18 cellular contexts compared by ENCODE assay signal in genomic region chr11:75389276-75389605, GRCh38. TPM values are rescaled to one million over a fixed set of nuclear protein-coding genes. Genes with fewer than 3 reads are reported as not detected.
DNase-seq lines count a peak whose midpoint lies in the region; ATAC-seq, FAIRE-seq and TF ChIP-seq lines count a peak whose summit lies in the region.
"Had no signal": no experiment of that assay in that cellular context is flagged by ENCODE, and none has a peak within 500 bp of the region (broad histone marks: within the 10 kb centered on the region; RNA-seq: fewer than 3 reads in every experiment).

No MANE protein-coding gene starts in this region.

- H2AFZ ChIP-seq in OCI-LY3 (ENCODE audit: low read depth, low read length) = peak overlapping the region; percentile 80
- H2AFZ ChIP-seq in H1 (ENCODE audit: low read length) = peak overlapping the region; percentile 98
- peak overlapping the region; percentile 44 for H2AFZ ChIP-seq in osteoblast (ENCODE audit: low read length)
- H2AFZ ChIP-seq: PC-9 had no signal

- H3K27me3 ChIP-seq in OCI-LY3 (ENCODE audit: low read depth, low read length) = peaks cover 14% of the 10 kb centered on the region
- no peaks in the 10 kb centered on the region for H3K27me3 ChIP-seq in H1 (replicated peaks in 1 of 4; ENCODE audit: control insufficient read depth in 3 of 4, extremely low read depth in 1 of 4, insufficient read depth in 3 of 4, low read length in 3 of 4)
- H3K27me3 ChIP-seq in osteoblast (ENCODE audit: insufficient read depth, low read length) = no peaks in the 10 kb centered on the region
- H3K27me3 ChIP-seq in MG63 = no peaks in the 10 kb centered on the region
- H3K27me3 ChIP-seq: esophagus muscularis mucosa, testis had no signal

- TF ChIP-seq POLR2A in H1 (IDR thresholded peaks at IDR 0.05; ENCODE audit: control extremely low read depth in 1 of 2, low read depth in 2 of 2, low read length in 2 of 2) = no peak

- H2BK20ac ChIP-seq in H1 (ENCODE audit: low read length) = no peak overlapping the region

- no peak overlapping the region for H3K4ac ChIP-seq in H1 (replicated peaks; ENCODE audit: insufficient read length, low read depth, low read length)

- CTCF ChIA-PET in H1 (lab: Charles Lee; ENCODE audit: partially characterized antibody) = interaction anchor here (0.7 to 16.6 kb wide), 44 partner anchors 8 to 330 kb away, joined by 3 to 327 read pairs (median 8); partner anchors contain the start of genes GDPD5 and RPS3
- CTCF ChIA-PET in activated naive CD4-positive, alpha-beta T cell treated with anti-CD3 and anti-CD28 coated beads, Interleukin-2, amount 10 ng/mL, durations not matched to agents 7 days and 5 days (lab: Charles Lee) = interaction anchor here (0.7 to 12.9 kb wide), 11 partner anchors 17 to 185 kb away, joined by 3 to 389 read pairs (median 5); no protein-coding TSS in a partner anchor

- no peak for ATAC-seq in GM18909 (IDR thresholded peaks at IDR 0.05; ENCODE audit: poor library complexity, unreplicated experiment)

- no peak overlapping the region for H3K14ac ChIP-seq in H1 (ENCODE audit: insufficient read length)

- H3K79me1 ChIP-seq in H1 (ENCODE audit: low read depth, low read length) = no peaks in the 10 kb centered on the region

- H3K4me1 ChIP-seq in OCI-LY3 (ENCODE audit: low read length) (peaks cover 12% of the 10 kb centered on the region), H1 (replicated peaks in 1 of 4; ENCODE audit: control insufficient read depth in 3 of 4, insufficient read depth in 4 of 4, low read length in 3 of 4) (peaks cover 0 to 3% (median 0%) of the 10 kb centered on the region in 4 experiments; a peak in 3 of 7 replicates), osteoblast (ENCODE audit: insufficient read depth, low read length) (peaks cover 18% of the 10 kb centered on the region)
- H3K4me1 ChIP-seq: prostate gland had no signal

- no peak for TF ChIP-seq RAD21 in H1 (IDR thresholded peaks at IDR 0.05 in 1 of 2, conservative IDR thresholded peaks at IDR 0.05 in 1 of 2; ENCODE audit: low read depth in 2 of 2, low read length in 2 of 2)

- H3K9ac ChIP-seq in OCI-LY3 (ENCODE audit: low read length) (0 out of 2 replicates have a peak overlapping the region, but pooled peaks have one; percentile 1), H1 (replicated peaks in 1 of 4; ENCODE audit: extremely low read depth in 1 of 4, low read depth in 3 of 4, low read length in 3 of 4) (no peak overlapping the region)

- H3K4me2 ChIP-seq in OCI-LY3 (ENCODE audit: low read length) (peak overlapping the region; percentile 58), H1 (ENCODE audit: insufficient read depth in 1 of 2, low read depth in 2 of 2, low read length in 2 of 2) (no peak overlapping the region), osteoblast (ENCODE audit: insufficient read depth, low read length) (no peak overlapping the region)

- no peak overlapping the region for H4K5ac ChIP-seq in H1 (ENCODE audit: insufficient read length, low read depth, low read length)

- POLR2A ChIA-PET in H1 (lab: Charles Lee; ENCODE audit: partially characterized antibody) = interaction anchor here (1.4 to 20.0 kb wide), 4 partner anchors 8 to 58 kb away, joined by 3 to 269 read pairs (median 6); partner anchors contain the start of gene RPS3

- no peak overlapping the region for H3K56ac ChIP-seq in H1 (replicated peaks; ENCODE audit: insufficient read length, low read depth, low read length)

- no peak overlapping the region; the same call in 1 of the 2 replicates for H2BK15ac ChIP-seq in H1 (ENCODE audit: low read length)

- FAIRE-seq in H1 (lab: Jason Lieb, UNC) = no peak
- FAIRE-seq: urothelium cell line had no signal

- H3K79me2 ChIP-seq in OCI-LY3 (ENCODE audit: low read length) (no peaks in the 10 kb centered on the region), H1 (ENCODE audit: control insufficient read depth in 1 of 2, insufficient read depth in 2 of 2, low read length in 2 of 2) (no peaks in the 10 kb centered on the region), osteoblast (ENCODE audit: insufficient read depth, low read length) (no peaks in the 10 kb centered on the region)

- peaks cover 31% of the 10 kb centered on the region for H3K27me3 Mint-ChIP-seq in activated naive CD4-positive, alpha-beta T cell treated with anti-CD3 and anti-CD28 coated beads, Interleukin-2, amount 10 ng/mL, durations not matched to agents 7 days and 5 days

- no peak overlapping the region for H3K27ac Mint-ChIP-seq in activated naive CD4-positive, alpha-beta T cell treated with anti-CD3 and anti-CD28 coated beads, Interleukin-2, amount 10 ng/mL, durations not matched to agents 7 days and 5 days
- H3K27ac Mint-ChIP-seq: activated naive CD8-positive, alpha-beta T cell treated with anti-CD3 and anti-CD28 coated beads, Interleukin-2, amount 10 ng/mL, durations not matched to agents 7 days and 5 days; activated T-helper 2 cell treated with anti-CD3 and anti-CD28 coated beads, Interferon-gamma antibody, Interleukin-2, Interleukin-4, amounts not matched to agents 10 μg/mL and 5 μg/mL and 100 μg/mL, durations not matched to agents 14 hours and 24 hours and 36 hours had no signal

- DNase-seq in H4 (ENCODE audit: low spot score) = peak; percentile 26
- DNase-seq in H1 (ENCODE audit: low read depth in 1 of 2, low spot score in 2 of 2) = no peak
- no peak for DNase-seq in osteoblast (ENCODE audit: insufficient read length, low spot score, missing footprints)
- no peak for DNase-seq in activated naive CD4-positive, alpha-beta T cell treated with anti-CD3 and anti-CD28 coated beads, Interleukin-2, amount 10 ng/mL, durations not matched to agents 7 days and 5 days
- no peak for DNase-seq in KG1 (lab: John Stamatoyannopoulos, UW)
- no peak for DNase-seq in MG63
- DNase-seq: GOT3, NCI-H1436 treated with DMSO at 0.1 percent for 48 hours had no signal

- no peak overlapping the region for H2BK120ac ChIP-seq in H1 (replicated peaks; ENCODE audit: low read depth, low read length)

- TF ChIP-seq CTCF in OCI-LY3 (IDR thresholded peaks at IDR 0.05; ENCODE audit: low read depth, low read length) (no peak), H1 (IDR thresholded peaks at IDR 0.05; ENCODE audit: control extremely low read depth in 1 of 3, insufficient read depth in 1 of 3, low read depth in 1 of 3, low read length in 3 of 3) (no peak), osteoblast (IDR thresholded peaks at IDR 0.05; ENCODE audit: extremely low read depth, low read depth, low read length) (no peak)

- H3K36me3 ChIP-seq in OCI-LY3 (replicated peaks; ENCODE audit: low read depth, low read length) (no peaks in the 10 kb centered on the region), H1 (ENCODE audit: control insufficient read depth in 2 of 4, insufficient read depth in 4 of 4, low read length in 3 of 4) (no peaks in the 10 kb centered on the region), osteoblast (ENCODE audit: insufficient read depth, low read length) (no peaks in the 10 kb centered on the region), MG63 (no peaks in the 10 kb centered on the region)
- H3K36me3 ChIP-seq: esophagus muscularis mucosa, prostate gland had no signal

- H3K27ac ChIP-seq in OCI-LY3 (ENCODE audit: low read length) = no peak overlapping the region
- no peak overlapping the region for H3K27ac ChIP-seq in H1 (ENCODE audit: low read depth, low read length)
- no peak overlapping the region for H3K27ac ChIP-seq in osteoblast (ENCODE audit: low read depth, low read length)
- H3K27ac ChIP-seq: C4-2B, esophagus muscularis mucosa, PC-9, prostate gland, testis had no signal

- H3K4me3 ChIP-seq in OCI-LY3 (ENCODE audit: low read length) (peak overlapping the region; percentile 41), H1 (ENCODE audit: extremely low read depth in 1 of 4, insufficient read depth in 2 of 4, low read depth in 3 of 4, low read length in 4 of 4) (no peak overlapping the region), osteoblast (ENCODE audit: insufficient read depth, low read length) (no peak overlapping the region), MG63 (no peak overlapping the region)
- H3K4me3 ChIP-seq: esophagus muscularis mucosa, PC-9, prostate gland, testis had no signal

- H4K91ac ChIP-seq in H1 (replicated peaks; ENCODE audit: insufficient read length, low read length) = peak overlapping the region; percentile 11

- no peaks in the 10 kb centered on the region for H3K23me2 ChIP-seq in H1 (ENCODE audit: low read depth, low read length)

- no peak overlapping the region for H3K18ac ChIP-seq in H1 (ENCODE audit: extremely low read depth, low read length)

- no peak overlapping the region for H3K23ac ChIP-seq in H1 (ENCODE audit: insufficient read length)

- no peak overlapping the region for H2BK5ac ChIP-seq in H1 (ENCODE audit: low read depth, low read length)

- H3K4me1 Mint-ChIP-seq in activated naive CD4-positive, alpha-beta T cell treated with anti-CD3 and anti-CD28 coated beads, Interleukin-2, amount 10 ng/mL, durations not matched to agents 7 days and 5 days = peaks cover 6% of the 10 kb centered on the region

- H4K20me1 ChIP-seq in OCI-LY3 (ENCODE audit: insufficient read depth, low read length) = no peaks in the 10 kb centered on the region
- H4K20me1 ChIP-seq in H1 (replicated peaks in 1 of 2; ENCODE audit: control insufficient read depth in 1 of 2, insufficient read depth in 2 of 2, low read length in 2 of 2) = no peaks in the 10 kb centered on the region
- no peaks in the 10 kb centered on the region for H4K20me1 ChIP-seq in osteoblast (ENCODE audit: insufficient read depth, low read length)

- H2BK12ac ChIP-seq in H1 (ENCODE audit: low read depth, low read length) = 0 out of 2 replicates have a peak overlapping the region, but pooled peaks have one; percentile 11

- 87% methylated on average over 11 of the region's 11 CpGs; no CpG with 5 or more reads in 1 of the 2 experiments for WGBS in H1 (ENCODE audit: extremely low coverage in 1 of 2, insufficient coverage in 1 of 2, insufficient read length in 1 of 2, insufficient replicate concordance in 2 of 2, low coverage in 1 of 2, low lambda C conversion rate in 2 of 2, missing lambda C conversion rate in 1 of 2), 2 experiments

- H3K4me3 Mint-ChIP-seq in activated naive CD4-positive, alpha-beta T cell treated with anti-CD3 and anti-CD28 coated beads, Interleukin-2, amount 10 ng/mL, durations not matched to agents 7 days and 5 days = no peak overlapping the region
- H3K4me3 Mint-ChIP-seq: activated naive CD8-positive, alpha-beta T cell treated with anti-CD3 and anti-CD28 coated beads, Interleukin-2, amount 10 ng/mL, durations not matched to agents 7 days and 5 days had no signal

- H2AK5ac ChIP-seq in H1 (ENCODE audit: low read depth, low read length) = no peak overlapping the region; the same call in 1 of the 2 replicates

- H3K9me3 Mint-ChIP-seq in activated naive CD4-positive, alpha-beta T cell treated with anti-CD3 and anti-CD28 coated beads, Interleukin-2, amount 10 ng/mL, durations not matched to agents 7 days and 5 days = no peaks in the 10 kb centered on the region
- H3K9me3 Mint-ChIP-seq: activated naive CD8-positive, alpha-beta T cell treated with anti-CD3 and anti-CD28 coated beads, Interleukin-2, amount 10 ng/mL, durations not matched to agents 7 days and 5 days; activated T-helper 2 cell treated with anti-CD3 and anti-CD28 coated beads, Interferon-gamma antibody, Interleukin-2, Interleukin-4, amounts not matched to agents 10 μg/mL and 5 μg/mL and 100 μg/mL, durations not matched to agents 14 hours and 24 hours and 36 hours had no signal

- H4K8ac ChIP-seq in H1 (ENCODE audit: extremely low read depth, insufficient read depth, low read length) = no peak overlapping the region

- H3K36me3 Mint-ChIP-seq in activated naive CD4-positive, alpha-beta T cell treated with anti-CD3 and anti-CD28 coated beads, Interleukin-2, amount 10 ng/mL, durations not matched to agents 7 days and 5 days = no peaks in the 10 kb centered on the region
- H3K36me3 Mint-ChIP-seq: activated naive CD8-positive, alpha-beta T cell treated with anti-CD3 and anti-CD28 coated beads, Interleukin-2, amount 10 ng/mL, durations not matched to agents 7 days and 5 days had no signal

- no peak for TF ChIP-seq EP300 in H1 (IDR thresholded peaks at IDR 0.05; ENCODE audit: borderline replicate concordance in 1 of 2, low read depth in 2 of 2, low read length in 2 of 2)

- no peaks in the 10 kb centered on the region for H3K9me3 ChIP-seq in OCI-LY3 (ENCODE audit: insufficient read depth, low read length)
- no peaks in the 10 kb centered on the region for H3K9me3 ChIP-seq in H1 (ENCODE audit: insufficient read depth in 2 of 2, low read depth in 1 of 2, low read length in 1 of 2)
- no peaks in the 10 kb centered on the region for H3K9me3 ChIP-seq in osteoblast (ENCODE audit: low read depth, low read length)
- no peaks in the 10 kb centered on the region for H3K9me3 ChIP-seq in MG63
- H3K9me3 ChIP-seq: esophagus muscularis mucosa, prostate gland, testis had no signal

RNA-seq across cellular contexts. Expression of gene RPS3, which starts 10.1 kb away (rescaled TPM):
- total RNA-seq in H4 (2014; rRNA removed; shearing (Covaris generic)) = 2,042 and 2,419 TPM in 2 replicates
- total RNA-seq in H1 (2021; fragmentation: NEBNext Ultra II Directional; extraction: Animal tissue kit (Norgen Biotek cat#: 25700)) = 3,813 and 3,882 TPM in 2 replicates
- polyA plus RNA-seq in H1 (2011; rRNA removed) = 4,194 and 5,088 TPM in 2 replicates
- 5,780 TPM for polyA plus RNA-seq in H1 (2011; cell fraction: cytosol; rRNA removed)
- 3,386 TPM for polyA plus RNA-seq in H1 (2011; cell fraction: nucleus; rRNA removed)
- polyA plus RNA-seq in H1 (2012, experiment 1 of 2) = 4,233 to 5,711 TPM (median 5,025 TPM) in 4 replicates
- 24,266 TPM for polyA plus RNA-seq in H1 (2012, experiment 2 of 2)
- 5,747 TPM for polyA plus RNA-seq in H1 (2013, experiment 1 of 2)
- 5,667 TPM for polyA plus RNA-seq in H1 (2013, experiment 2 of 2)
- 985 and 1,133 TPM in 2 replicates for polyA minus RNA-seq in H1 (2011; rRNA and poly(A)+ RNA removed)
- polyA minus RNA-seq in H1 (2011; cell fraction: cytosol; rRNA and poly(A)+ RNA removed) = 694 TPM
- 657 TPM for polyA minus RNA-seq in H1 (2011; cell fraction: nucleus; rRNA and poly(A)+ RNA removed)
- 1,511 and 1,512 TPM in 2 replicates for total RNA-seq in osteoblast
- 2,205 and 3,444 TPM in 2 replicates for total RNA-seq in MG63 (2014; rRNA removed; shearing (Covaris generic); ENCODE audit: low replicate concordance)

RNA-seq across cellular contexts. Expression of gene ARRB1, which starts 37.8 kb away (rescaled TPM):
- 7.3 and 9.3 TPM in 2 replicates for total RNA-seq in H4 (2014; rRNA removed; shearing (Covaris generic))
- total RNA-seq in H1 (2021; fragmentation: NEBNext Ultra II Directional; extraction: Animal tissue kit (Norgen Biotek cat#: 25700)) = 24.1 and 31.8 TPM in 2 replicates
- polyA plus RNA-seq in H1 (2011; rRNA removed) = 9.4 and 12.4 TPM in 2 replicates
- polyA plus RNA-seq in H1 (2011; cell fraction: cytosol; rRNA removed) = 14.0 TPM
- polyA plus RNA-seq in H1 (2011; cell fraction: nucleus; rRNA removed) = 16.7 TPM
- 8.9 to 11.1 TPM (median 10.3 TPM) in 4 replicates for polyA plus RNA-seq in H1 (2012, experiment 1 of 2)
- 7.6 TPM for polyA plus RNA-seq in H1 (2012, experiment 2 of 2)
- polyA plus RNA-seq in H1 (2013, experiment 1 of 2) = 26.6 TPM
- 27.4 TPM for polyA plus RNA-seq in H1 (2013, experiment 2 of 2)
- polyA minus RNA-seq in H1 (2011; rRNA and poly(A)+ RNA removed) = 37.7 and 39.1 TPM in 2 replicates
- 16.1 TPM for polyA minus RNA-seq in H1 (2011; cell fraction: cytosol; rRNA and poly(A)+ RNA removed)
- polyA minus RNA-seq in H1 (2011; cell fraction: nucleus; rRNA and poly(A)+ RNA removed) = 27.9 TPM
- 14.5 and 19.4 TPM in 2 replicates for total RNA-seq in osteoblast
- 8.0 and 17.2 TPM in 2 replicates for total RNA-seq in MG63 (2014; rRNA removed; shearing (Covaris generic); ENCODE audit: low replicate concordance)

RNA-seq across cellular contexts. Expression of gene KLHL35, which starts 43.8 kb away (rescaled TPM):
- not detected in 2 replicates for total RNA-seq in H4 (2014; rRNA removed; shearing (Covaris generic))
- total RNA-seq in H1 (2021; fragmentation: NEBNext Ultra II Directional; extraction: Animal tissue kit (Norgen Biotek cat#: 25700)) = 0.35 and 0.40 TPM in 2 replicates
- 0.41 and 0.64 TPM in 2 replicates for polyA plus RNA-seq in H1 (2011; rRNA removed)
- polyA plus RNA-seq in H1 (2011; cell fraction: cytosol; rRNA removed) = 0.50 TPM
- polyA plus RNA-seq in H1 (2011; cell fraction: nucleus; rRNA removed) = 0.40 TPM
- polyA plus RNA-seq in H1 (2012, experiment 1 of 2) = 0.24 to 0.70 TPM (median 0.66 TPM) in 3 of 4 replicates, not detected in the other
- 0.24 TPM for polyA plus RNA-seq in H1 (2012, experiment 2 of 2)
- 0.32 TPM for polyA plus RNA-seq in H1 (2013, experiment 1 of 2)
- polyA plus RNA-seq in H1 (2013, experiment 2 of 2) = 0.31 TPM
- 0.10 TPM in 1 of 2 replicates, not detected in the other for polyA minus RNA-seq in H1 (2011; rRNA and poly(A)+ RNA removed)
- polyA minus RNA-seq in H1 (2011; cell fraction: cytosol; rRNA and poly(A)+ RNA removed) = 1.0 TPM
- polyA minus RNA-seq in H1 (2011; cell fraction: nucleus; rRNA and poly(A)+ RNA removed) = not detected
- total RNA-seq in osteoblast = 2.4 and 4.3 TPM in 2 replicates
- total RNA-seq in MG63 (2014; rRNA removed; shearing (Covaris generic); ENCODE audit: low replicate concordance) = 0.12 and 3.9 TPM in 2 replicates

Comparison
In these comparisons a context has a peak if more than half of its experiments do, and no peak if none do; other contexts are left out.
1. H2AFZ ChIP-seq: peak in every context shown above with its lines; median percentile 98 in H1; 80 in OCI-LY3; 44 in osteoblast.